1 cellular context compared by ENCODE assay signal in the genomic region with DNA sequence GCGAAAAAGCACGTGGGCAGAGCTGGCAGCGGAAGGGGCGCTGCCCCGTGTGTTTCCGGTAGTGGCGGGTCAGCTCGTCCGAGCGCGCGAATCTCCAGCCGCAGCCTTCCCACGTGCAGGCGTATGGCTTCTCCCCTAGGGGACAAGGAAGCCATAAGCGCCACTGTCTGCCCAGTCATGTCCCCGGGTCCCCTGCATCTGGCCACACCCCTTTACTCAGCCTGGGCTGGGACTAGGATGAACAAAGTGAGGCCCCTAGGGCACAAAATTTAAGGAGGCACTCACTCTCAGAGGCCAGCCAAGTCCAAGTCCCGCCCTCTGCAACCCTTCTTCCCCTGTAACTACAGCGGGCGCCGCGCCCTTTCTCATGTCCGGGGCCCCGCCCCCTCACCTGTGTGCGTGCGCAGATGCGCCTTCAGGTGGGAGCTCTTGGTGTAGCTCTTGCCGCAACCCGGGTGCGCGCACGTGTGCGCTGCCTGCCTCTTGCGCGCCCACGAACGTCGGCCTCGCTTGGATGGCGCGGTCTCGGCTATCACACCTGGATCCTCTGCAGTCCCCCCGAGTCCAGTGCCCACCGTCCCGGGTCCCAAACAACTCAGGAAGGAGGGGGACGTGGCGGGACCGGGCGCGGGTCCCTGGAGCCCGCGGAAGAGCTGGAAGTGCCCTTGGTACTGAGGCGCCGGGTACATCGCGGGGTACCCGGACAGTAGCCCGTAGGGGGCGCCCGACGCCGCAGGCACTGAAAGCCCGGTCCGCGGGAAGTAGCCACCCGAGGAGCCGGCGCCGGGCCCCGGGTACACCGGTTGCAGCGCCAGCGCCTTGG.
TF ChIP-seq lines count a peak whose summit lies in the region.

No MANE protein-coding gene starts in this region.

TF ChIP-seq in SK-N-SH, 30 proteins besides CTCF, POLR2A, EP300 and RAD21:
- no peak for TF ChIP-seq MEF2A (IDR thresholded peaks at IDR 0.05; ENCODE audit: borderline replicate concordance, low read depth)
- TF ChIP-seq FOSL2 (IDR thresholded peaks at IDR 0.05; ENCODE audit: borderline replicate concordance, low read depth): no peak
- no peak for TF ChIP-seq SMC3 (IDR thresholded peaks at IDR 0.05; ENCODE audit: low read depth, low read length)
- TF ChIP-seq, protein P1, sequence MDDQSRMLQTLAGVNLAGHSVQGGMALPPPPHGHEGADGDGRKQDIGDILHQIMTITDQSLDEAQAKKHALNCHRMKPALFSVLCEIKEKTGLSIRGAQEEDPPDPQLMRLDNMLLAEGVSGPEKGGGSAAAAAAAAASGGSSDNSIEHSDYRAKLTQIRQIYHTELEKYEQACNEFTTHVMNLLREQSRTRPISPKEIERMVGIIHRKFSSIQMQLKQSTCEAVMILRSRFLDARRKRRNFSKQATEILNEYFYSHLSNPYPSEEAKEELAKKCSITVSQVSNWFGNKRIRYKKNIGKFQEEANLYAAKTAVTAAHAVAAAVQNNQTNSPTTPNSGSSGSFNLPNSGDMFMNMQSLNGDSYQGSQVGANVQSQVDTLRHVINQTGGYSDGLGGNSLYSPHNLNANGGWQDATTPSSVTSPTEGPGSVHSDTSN (IDR thresholded peaks at IDR 0.05): no peak
- TF ChIP-seq, protein P2, sequence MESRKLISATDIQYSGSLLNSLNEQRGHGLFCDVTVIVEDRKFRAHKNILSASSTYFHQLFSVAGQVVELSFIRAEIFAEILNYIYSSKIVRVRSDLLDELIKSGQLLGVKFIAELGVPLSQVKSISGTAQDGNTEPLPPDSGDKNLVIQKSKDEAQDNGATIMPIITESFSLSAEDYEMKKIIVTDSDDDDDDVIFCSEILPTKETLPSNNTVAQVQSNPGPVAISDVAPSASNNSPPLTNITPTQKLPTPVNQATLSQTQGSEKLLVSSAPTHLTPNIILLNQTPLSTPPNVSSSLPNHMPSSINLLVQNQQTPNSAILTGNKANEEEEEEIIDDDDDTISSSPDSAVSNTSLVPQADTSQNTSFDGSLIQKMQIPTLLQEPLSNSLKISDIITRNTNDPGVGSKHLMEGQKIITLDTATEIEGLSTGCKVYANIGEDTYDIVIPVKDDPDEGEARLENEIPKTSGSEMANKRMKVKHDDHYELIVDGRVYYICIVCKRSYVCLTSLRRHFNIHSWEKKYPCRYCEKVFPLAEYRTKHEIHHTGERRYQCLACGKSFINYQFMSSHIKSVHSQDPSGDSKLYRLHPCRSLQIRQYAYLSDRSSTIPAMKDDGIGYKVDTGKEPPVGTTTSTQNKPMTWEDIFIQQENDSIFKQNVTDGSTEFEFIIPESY (IDR thresholded peaks at IDR 0.05; ENCODE audit: borderline replicate concordance, low read depth): no peak
- TF ChIP-seq EZH2phosphoT487 (IDR thresholded peaks at IDR 0.05; ENCODE audit: borderline replicate concordance, low read depth): no peak
- no peak for TF ChIP-seq ELF1 (IDR thresholded peaks at IDR 0.05)
- no peak for TF ChIP-seq GATA2 (CRISPR knock-in tag; IDR thresholded peaks at IDR 0.05)
- TF ChIP-seq NRF1 (IDR thresholded peaks at IDR 0.05; ENCODE audit: low read depth, low read length): no peak
- TF ChIP-seq, protein P3, sequence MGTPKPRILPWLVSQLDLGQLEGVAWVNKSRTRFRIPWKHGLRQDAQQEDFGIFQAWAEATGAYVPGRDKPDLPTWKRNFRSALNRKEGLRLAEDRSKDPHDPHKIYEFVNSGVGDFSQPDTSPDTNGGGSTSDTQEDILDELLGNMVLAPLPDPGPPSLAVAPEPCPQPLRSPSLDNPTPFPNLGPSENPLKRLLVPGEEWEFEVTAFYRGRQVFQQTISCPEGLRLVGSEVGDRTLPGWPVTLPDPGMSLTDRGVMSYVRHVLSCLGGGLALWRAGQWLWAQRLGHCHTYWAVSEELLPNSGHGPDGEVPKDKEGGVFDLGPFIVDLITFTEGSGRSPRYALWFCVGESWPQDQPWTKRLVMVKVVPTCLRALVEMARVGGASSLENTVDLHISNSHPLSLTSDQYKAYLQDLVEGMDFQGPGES (IDR thresholded peaks at IDR 0.05; ENCODE audit: low read depth, low read length): no peak
- TF ChIP-seq RCOR1 (IDR thresholded peaks at IDR 0.05; ENCODE audit: low read length): no peak
- TF ChIP-seq, protein P4, sequence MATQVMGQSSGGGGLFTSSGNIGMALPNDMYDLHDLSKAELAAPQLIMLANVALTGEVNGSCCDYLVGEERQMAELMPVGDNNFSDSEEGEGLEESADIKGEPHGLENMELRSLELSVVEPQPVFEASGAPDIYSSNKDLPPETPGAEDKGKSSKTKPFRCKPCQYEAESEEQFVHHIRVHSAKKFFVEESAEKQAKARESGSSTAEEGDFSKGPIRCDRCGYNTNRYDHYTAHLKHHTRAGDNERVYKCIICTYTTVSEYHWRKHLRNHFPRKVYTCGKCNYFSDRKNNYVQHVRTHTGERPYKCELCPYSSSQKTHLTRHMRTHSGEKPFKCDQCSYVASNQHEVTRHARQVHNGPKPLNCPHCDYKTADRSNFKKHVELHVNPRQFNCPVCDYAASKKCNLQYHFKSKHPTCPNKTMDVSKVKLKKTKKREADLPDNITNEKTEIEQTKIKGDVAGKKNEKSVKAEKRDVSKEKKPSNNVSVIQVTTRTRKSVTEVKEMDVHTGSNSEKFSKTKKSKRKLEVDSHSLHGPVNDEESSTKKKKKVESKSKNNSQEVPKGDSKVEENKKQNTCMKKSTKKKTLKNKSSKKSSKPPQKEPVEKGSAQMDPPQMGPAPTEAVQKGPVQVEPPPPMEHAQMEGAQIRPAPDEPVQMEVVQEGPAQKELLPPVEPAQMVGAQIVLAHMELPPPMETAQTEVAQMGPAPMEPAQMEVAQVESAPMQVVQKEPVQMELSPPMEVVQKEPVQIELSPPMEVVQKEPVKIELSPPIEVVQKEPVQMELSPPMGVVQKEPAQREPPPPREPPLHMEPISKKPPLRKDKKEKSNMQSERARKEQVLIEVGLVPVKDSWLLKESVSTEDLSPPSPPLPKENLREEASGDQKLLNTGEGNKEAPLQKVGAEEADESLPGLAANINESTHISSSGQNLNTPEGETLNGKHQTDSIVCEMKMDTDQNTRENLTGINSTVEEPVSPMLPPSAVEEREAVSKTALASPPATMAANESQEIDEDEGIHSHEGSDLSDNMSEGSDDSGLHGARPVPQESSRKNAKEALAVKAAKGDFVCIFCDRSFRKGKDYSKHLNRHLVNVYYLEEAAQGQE (IDR thresholded peaks at IDR 0.05; ENCODE audit: low read depth, low read length): no peak
- no peak for TF ChIP-seq TAF1 (IDR thresholded peaks at IDR 0.05; ENCODE audit: borderline replicate concordance, low read depth, low read length)
- TF ChIP-seq FOXJ3 (CRISPR knock-in tag; IDR thresholded peaks at IDR 0.05): no peak
- TF ChIP-seq, protein P5, sequence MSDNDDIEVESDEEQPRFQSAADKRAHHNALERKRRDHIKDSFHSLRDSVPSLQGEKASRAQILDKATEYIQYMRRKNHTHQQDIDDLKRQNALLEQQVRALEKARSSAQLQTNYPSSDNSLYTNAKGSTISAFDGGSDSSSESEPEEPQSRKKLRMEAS (IDR thresholded peaks at IDR 0.05; ENCODE audit: low read depth): no peak
- TF ChIP-seq TCF12 (IDR thresholded peaks at IDR 0.05): no peak
- TF ChIP-seq, protein P6, sequence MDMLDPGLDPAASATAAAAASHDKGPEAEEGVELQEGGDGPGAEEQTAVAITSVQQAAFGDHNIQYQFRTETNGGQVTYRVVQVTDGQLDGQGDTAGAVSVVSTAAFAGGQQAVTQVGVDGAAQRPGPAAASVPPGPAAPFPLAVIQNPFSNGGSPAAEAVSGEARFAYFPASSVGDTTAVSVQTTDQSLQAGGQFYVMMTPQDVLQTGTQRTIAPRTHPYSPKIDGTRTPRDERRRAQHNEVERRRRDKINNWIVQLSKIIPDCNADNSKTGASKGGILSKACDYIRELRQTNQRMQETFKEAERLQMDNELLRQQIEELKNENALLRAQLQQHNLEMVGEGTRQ (IDR thresholded peaks at IDR 0.05; ENCODE audit: borderline replicate concordance, low read depth, low read length): no peak
